In the genomic region with DNA sequence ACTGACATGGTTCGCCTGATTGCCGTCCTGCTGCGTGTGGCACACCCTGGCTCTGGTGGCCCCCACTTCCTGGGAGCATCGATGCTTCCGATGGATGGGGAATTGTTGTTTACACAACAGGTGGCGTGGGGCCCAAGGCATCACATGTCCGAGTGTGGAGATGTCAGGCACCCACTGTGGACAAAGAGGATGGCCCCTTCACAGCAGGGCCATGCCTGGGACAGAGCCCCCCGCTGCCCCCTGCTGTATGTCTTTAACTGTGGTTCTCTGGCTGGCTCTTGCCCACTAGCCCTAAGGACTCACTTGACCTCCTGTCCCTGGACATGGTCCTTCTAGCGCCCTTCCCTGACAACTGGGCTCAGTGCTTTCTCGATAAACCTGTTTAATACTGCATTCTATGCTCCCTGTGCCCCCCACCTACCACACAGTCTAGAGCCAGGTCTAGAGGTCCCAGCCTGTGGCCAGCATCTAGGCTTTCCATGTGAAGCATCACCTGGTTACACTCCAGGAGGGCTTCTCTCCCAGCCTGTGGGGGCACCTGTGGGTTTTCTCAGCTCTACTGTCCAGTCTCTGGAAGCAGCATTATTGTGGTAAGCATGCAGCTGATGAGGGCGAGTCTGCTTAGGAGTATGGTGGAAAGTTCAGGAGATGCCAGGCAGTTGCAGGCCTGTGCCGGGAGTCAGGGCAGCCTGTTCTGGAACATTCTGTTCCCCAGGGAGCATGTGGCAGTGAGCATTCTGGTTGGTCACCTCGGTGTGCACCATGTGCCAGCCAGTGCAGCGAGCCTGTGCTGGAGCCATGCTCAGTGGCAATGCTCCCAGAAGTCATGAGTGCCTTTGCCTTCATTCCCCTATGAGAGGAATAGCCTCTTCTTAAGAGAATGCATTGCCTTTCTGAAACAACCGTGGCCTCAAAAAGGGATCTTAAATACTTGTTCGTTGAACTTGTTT, we compare ENCODE assay signal across 19 cellular contexts. TPM values are rescaled to one million over a fixed set of nuclear protein-coding genes. Genes with fewer than 3 reads are reported as not detected.
"Had no signal": no experiment of that assay in that cellular context is flagged by ENCODE, and none has a peak within 500 bp of the region (broad histone marks: within the 10 kb centered on the region; RNA-seq: fewer than 3 reads in every experiment).

No MANE protein-coding gene starts in this region.

- H3K36me3 ChIP-seq: ascending aorta, cardiac muscle cell, colonic mucosa, heart right ventricle, left lung, upper lobe of right lung had no signal

- ATAC-seq: activated naive CD8-positive, alpha-beta T cell treated with anti-CD3 and anti-CD28 coated beads, Interleukin-2, amount 50 U/mL, for 24 hours; left lung; upper lobe of right lung had no signal

- H3K27me3 ChIP-seq: ascending aorta, cardiac muscle cell, colonic mucosa, heart right ventricle, upper lobe of right lung had no signal

- H3K36me3 Mint-ChIP-seq: memory B cell had no signal

- H3K27ac ChIP-seq: ascending aorta, colonic mucosa, heart right ventricle, left lung, parathyroid adenoma, upper lobe of right lung had no signal

- H3K4me1 ChIP-seq: ascending aorta, colonic mucosa, left lung, parathyroid adenoma, upper lobe of right lung had no signal

- H3K9me3 ChIP-seq: ascending aorta, colonic mucosa, heart right ventricle, left lung, upper lobe of right lung had no signal

- H3K4me3 ChIP-seq: ascending aorta, cardiac muscle cell, colonic mucosa, heart right ventricle, left lung, upper lobe of right lung had no signal

- H3K4me1 Mint-ChIP-seq: activated B cell treated with CpG ODN at 0.5 μM for 24 hours; activated CD4-positive, alpha-beta T cell treated with anti-CD3 and anti-CD28 coated beads, Interleukin-2, amount 10 ng/mL, durations not matched to agents 7 days and 5 days; activated naive CD8-positive, alpha-beta T cell treated with anti-CD3 and anti-CD28 coated beads, Interleukin-2, amount 50 U/mL, for 24 hours; memory B cell had no signal

- H3K9me3 Mint-ChIP-seq: activated B cell treated with CpG ODN at 0.5 μM for 24 hours; activated CD4-positive, alpha-beta T cell treated with anti-CD3 and anti-CD28 coated beads, Interleukin-2, amount 10 ng/mL, durations not matched to agents 7 days and 5 days; activated naive CD8-positive, alpha-beta T cell treated with anti-CD3 and anti-CD28 coated beads, Interleukin-2, amount 50 U/mL, for 24 hours; memory B cell; neural crest cell; T-helper 1 cell treated with Interleukin-12 subunit alpha and Interleukin-12 subunit beta and Interleukin-4 antibody, amounts not matched to agents 30 μg/mL and 1 μg/mL, for 36 hours had no signal

- DNase-seq: activated B cell treated with CpG ODN at 0.5 μM for 24 hours; activated CD4-positive, alpha-beta T cell treated with anti-CD3 and anti-CD28 coated beads, Interleukin-2, amount 10 ng/mL, durations not matched to agents 7 days and 5 days; activated naive CD8-positive, alpha-beta T cell treated with anti-CD3 and anti-CD28 coated beads, Interleukin-2, amount 50 U/mL, for 24 hours; activated T-cell treated with anti-CD3 and anti-CD28 coated beads, Interleukin-2, amount 50 U/mL, for 48 hours; colonic mucosa; foreskin melanocyte; heart right ventricle; right cardiac atrium; stimulated activated naive CD4-positive, alpha-beta T cell; upper lobe of right lung had no signal

- H3K27me3 Mint-ChIP-seq: activated B cell treated with CpG ODN at 0.5 μM for 24 hours; activated CD4-positive, alpha-beta T cell treated with anti-CD3 and anti-CD28 coated beads, Interleukin-2, amount 10 ng/mL, durations not matched to agents 7 days and 5 days; activated naive CD8-positive, alpha-beta T cell treated with anti-CD3 and anti-CD28 coated beads, Interleukin-2, amount 50 U/mL, for 24 hours had no signal

- H3K27ac Mint-ChIP-seq: activated B cell treated with CpG ODN at 0.5 μM for 24 hours; activated CD4-positive, alpha-beta T cell treated with anti-CD3 and anti-CD28 coated beads, Interleukin-2, amount 10 ng/mL, durations not matched to agents 7 days and 5 days; activated naive CD8-positive, alpha-beta T cell treated with anti-CD3 and anti-CD28 coated beads, Interleukin-2, amount 50 U/mL, for 24 hours; memory B cell; T-helper 1 cell treated with Interleukin-12 subunit alpha and Interleukin-12 subunit beta and Interleukin-4 antibody, amounts not matched to agents 30 μg/mL and 1 μg/mL, for 36 hours had no signal

- H3K9ac ChIP-seq: parathyroid adenoma had no signal

- FAIRE-seq: endothelial cell of umbilical vein, islet of Langerhans had no signal

- H3K4me3 Mint-ChIP-seq: activated B cell treated with CpG ODN at 0.5 μM for 24 hours; activated CD4-positive, alpha-beta T cell treated with anti-CD3 and anti-CD28 coated beads, Interleukin-2, amount 10 ng/mL, durations not matched to agents 7 days and 5 days; activated naive CD8-positive, alpha-beta T cell treated with anti-CD3 and anti-CD28 coated beads, Interleukin-2, amount 50 U/mL, for 24 hours; memory B cell; neural crest cell; T-helper 1 cell treated with Interleukin-12 subunit alpha and Interleukin-12 subunit beta and Interleukin-4 antibody, amounts not matched to agents 30 μg/mL and 1 μg/mL, for 36 hours had no signal

RNA-seq across cellular contexts. Expression of gene ADCY1, which starts 10.4 kb away (rescaled TPM):
- total RNA-seq: activated B cell treated with CpG ODN at 0.5 μM for 24 hours had no signal
